Comparison of ENCODE assay signal across 8 cellular contexts in genomic region chr7:20240080-20240926, GRCh38. TPM values are rescaled to one million over a fixed set of nuclear protein-coding genes. Genes with fewer than 3 reads are reported as not detected.
DNase-seq lines count a peak whose midpoint lies in the region; ATAC-seq, FAIRE-seq and TF ChIP-seq lines count a peak whose summit lies in the region.
"Had no signal": no experiment of that assay in that cellular context is flagged by ENCODE, and none has a peak within 500 bp of the region (broad histone marks: within the 10 kb centered on the region; RNA-seq: fewer than 3 reads in every experiment).

No MANE protein-coding gene starts in this region.

- H2AFZ ChIP-seq in HepG2 (ENCODE audit: low read length) = no peak overlapping the region

- H3K9me3 ChIP-seq in HepG2 (ENCODE audit: low read length) (no peaks in the 10 kb centered on the region), endodermal cell (ENCODE audit: control insufficient read depth, low read length) (no peaks in the 10 kb centered on the region)

- intact Hi-C loops in HepG2 (cut with micrococcal nuclease; ENCODE audit: unreplicated experiment) = loop anchor here (2.0 kb wide), 1 partner anchor 20 kb away; no protein-coding TSS in a partner anchor

- TF ChIP-seq EP300 in HepG2 (IDR thresholded peaks at IDR 0.05; ENCODE audit: low read depth in 2 of 2, low read length in 2 of 2) (no peak), HepG2 (CRISPR knock-in tag; IDR thresholded peaks at IDR 0.05; ENCODE audit: borderline replicate concordance) (no peak)

- POLR2A ChIA-PET in HepG2 (lab: Yijun Ruan, JAX) = no interaction called here

- no peak overlapping the region for H3K9ac ChIP-seq in HepG2 (ENCODE audit: insufficient read depth, low read depth, low read length)
- no peak overlapping the region for H3K9ac ChIP-seq in endodermal cell (ENCODE audit: extremely low read depth, low read length, poor library complexity, severe bottlenecking)

- no peaks in the 10 kb centered on the region for H3K36me3 ChIP-seq in HepG2 (replicated peaks in 1 of 2; ENCODE audit: control insufficient read depth in 1 of 2, insufficient read depth in 2 of 2, low read length in 2 of 2)
- no peaks in the 10 kb centered on the region for H3K36me3 ChIP-seq in endodermal cell (ENCODE audit: control insufficient read depth, insufficient read depth, low read length)

- CTCF ChIA-PET in HepG2 (lab: Yijun Ruan, JAX; ENCODE audit: low intra/inter-chr PET ratio, low total read pairs) = no interaction called here

- no peaks in the 10 kb centered on the region for H4K20me1 ChIP-seq in HepG2 (ENCODE audit: insufficient read depth, low read length)

- ATAC-seq in GM19025 (IDR thresholded peaks at IDR 0.05; ENCODE audit: low read depth, unreplicated experiment) = peak; percentile 39
- peak; percentile 56 for ATAC-seq in HG02610 (IDR thresholded peaks at IDR 0.05; ENCODE audit: unreplicated experiment)
- ATAC-seq in stimulated activated effector memory CD8-positive, alpha-beta T cell treated with anti-CD3 and anti-CD28 coated beads, Interleukin-12 subunit alpha, Interleukin-12 subunit beta, amount 100 ng/mL, for 72 hours = peak; percentile 72
- no peak for ATAC-seq in HepG2

- peak overlapping the region in 2 of 4 donors; percentile 41 to 53 for H3K4me3 Mint-ChIP-seq in IgD-negative memory B cell
- peak overlapping the region; percentile 32 for H3K4me3 Mint-ChIP-seq in stimulated activated effector memory CD8-positive, alpha-beta T cell treated with anti-CD3 and anti-CD28 coated beads, Interleukin-12 subunit alpha, Interleukin-12 subunit beta, amount 100 ng/mL, for 72 hours
- no peak overlapping the region for H3K4me3 Mint-ChIP-seq in endodermal cell
- H3K4me3 Mint-ChIP-seq: activated naive CD8-positive, alpha-beta T cell had no signal

- TF ChIP-seq RAD21 in HepG2 (CRISPR knock-in tag; IDR thresholded peaks at IDR 0.05) = no peak

- H3K27ac Mint-ChIP-seq in IgD-negative memory B cell (peak overlapping the region; percentile 41 to 76 (median 54)), endodermal cell (no peak overlapping the region)
- H3K27ac Mint-ChIP-seq in stimulated activated effector memory CD8-positive, alpha-beta T cell treated with anti-CD3 and anti-CD28 coated beads, Interleukin-12 subunit alpha, Interleukin-12 subunit beta, amount 100 ng/mL, for 72 hours = peak overlapping the region; percentile 67
- H3K27ac Mint-ChIP-seq: activated naive CD8-positive, alpha-beta T cell had no signal

- H3K27me3 ChIP-seq in HepG2 (ENCODE audit: control insufficient read depth in 1 of 2, insufficient read depth in 2 of 2, low read length in 2 of 2) (no peaks in the 10 kb centered on the region; a peak in 1 of 5 replicates), endodermal cell (ENCODE audit: control insufficient read depth, insufficient read depth, low read length, poor library complexity, severe bottlenecking) (no peaks in the 10 kb centered on the region)

- H3K9me3 Mint-ChIP-seq in IgD-negative memory B cell (peaks cover 0 to 1% (median 0%) of the 10 kb centered on the region in 3 donors), endodermal cell (no peaks in the 10 kb centered on the region)
- peaks cover 8% of the 10 kb centered on the region for H3K9me3 Mint-ChIP-seq in stimulated activated effector memory CD8-positive, alpha-beta T cell treated with anti-CD3 and anti-CD28 coated beads, Interleukin-12 subunit alpha, Interleukin-12 subunit beta, amount 100 ng/mL, for 72 hours

- no peak for TF ChIP-seq POLR2A in HepG2 (IDR thresholded peaks at IDR 0.05; ENCODE audit: insufficient read depth in 1 of 2, low read depth in 2 of 2, low read length in 2 of 2)

- H3K4me3 ChIP-seq in HepG2 (replicated peaks in 1 of 3; ENCODE audit: insufficient read depth in 1 of 3, low read depth in 2 of 3, low read length in 3 of 3) (no peak overlapping the region), endodermal cell (ENCODE audit: low read length) (no peak overlapping the region)

- no peaks in the 10 kb centered on the region for H3K79me2 ChIP-seq in HepG2 (ENCODE audit: insufficient read depth, low read length)

- no peak overlapping the region for H3K4me2 ChIP-seq in HepG2 (ENCODE audit: low read depth, low read length)

- H3K4me1 Mint-ChIP-seq in IgD-negative memory B cell (peaks cover 23 to 39% (median 34%) of the 10 kb centered on the region in 3 donors), endodermal cell (peaks cover 8% of the 10 kb centered on the region)
- peaks cover 23% of the 10 kb centered on the region for H3K4me1 Mint-ChIP-seq in stimulated activated effector memory CD8-positive, alpha-beta T cell treated with anti-CD3 and anti-CD28 coated beads, Interleukin-12 subunit alpha, Interleukin-12 subunit beta, amount 100 ng/mL, for 72 hours

- DNase-seq in stimulated activated effector memory CD8-positive, alpha-beta T cell treated with anti-CD3 and anti-CD28 coated beads, Interleukin-12 subunit alpha, Interleukin-12 subunit beta, amount 100 ng/mL, for 72 hours (ENCODE audit: low spot score in 2 of 2) = no peak
- DNase-seq in HepG2 (ENCODE audit: low spot score) (no peak), OCI-M1 (lab: John Stamatoyannopoulos, UW) (no peak), endodermal cell (no peak)

- in situ Hi-C loops in HepG2 (cut with HindIII; ENCODE audit: extremely low pct_ligation_motif_present, low pct_unique_long_range_greater_than_20kb) = no loop called here

- WGBS in HepG2 (ENCODE audit: low lambda C conversion rate) = 45% methylated on average over 9 of the region's 9 CpGs
- 91 to 93% methylated on average over 6 to 9 of the region's 9 CpGs for WGBS in endodermal cell (ENCODE audit: insufficient coverage in 1 of 2, insufficient read length in 1 of 2), 2 experiments

- no peak overlapping the region for H3K27ac ChIP-seq in HepG2 (ENCODE audit: extremely low read length, insufficient read depth, low read length)
- H3K27ac ChIP-seq in endodermal cell (ENCODE audit: low read depth, low read length) = no peak overlapping the region

- TF ChIP-seq CTCF in HepG2 (CRISPR knock-in tag; IDR thresholded peaks at IDR 0.05) (no peak), endodermal cell (conservative IDR thresholded peaks at IDR 0.05) (no peak)

- FAIRE-seq in HepG2 (lab: Jason Lieb, UNC) = no peak

- H3K27me3 Mint-ChIP-seq in IgD-negative memory B cell (no peaks in the 10 kb centered on the region), endodermal cell (ENCODE audit: insufficient read depth) (peaks cover 2% of the 10 kb centered on the region)

- H3K4me1 ChIP-seq in HepG2 (ENCODE audit: insufficient read depth, low read length) (peaks cover 16% of the 10 kb centered on the region), endodermal cell (ENCODE audit: control insufficient read depth, insufficient read depth, low read length) (no peaks in the 10 kb centered on the region)

- H3K36me3 Mint-ChIP-seq in IgD-negative memory B cell (no peaks in the 10 kb centered on the region), endodermal cell (ENCODE audit: low read depth) (no peaks in the 10 kb centered on the region)
- no peaks in the 10 kb centered on the region for H3K36me3 Mint-ChIP-seq in stimulated activated effector memory CD8-positive, alpha-beta T cell treated with anti-CD3 and anti-CD28 coated beads, Interleukin-12 subunit alpha, Interleukin-12 subunit beta, amount 100 ng/mL, for 72 hours
- H3K36me3 Mint-ChIP-seq: activated naive CD8-positive, alpha-beta T cell had no signal

- no TSS peak for BruUV-seq in HepG2 (replicated peaks; lab: Mats Ljungman, UMichigan)

TF ChIP-seq in HepG2, 621 proteins besides CTCF, POLR2A, EP300 and RAD21 (continues in another document):
- TF ChIP-seq NFRKB (IDR thresholded peaks at IDR 0.05) = no peak
- TF ChIP-seq DPF2 (CRISPR knock-in tag; IDR thresholded peaks at IDR 0.05; ENCODE audit: borderline replicate concordance, low read depth) = no peak
- no peak for TF ChIP-seq ZNF839 (CRISPR knock-in tag; IDR thresholded peaks at IDR 0.05; ENCODE audit: borderline replicate concordance)

RNA-seq across cellular contexts. Expression of gene MACC1, which starts 23.1 kb away (rescaled TPM):
- polyA plus RNA-seq in IgD-negative memory B cell = 1.2 TPM
- total RNA-seq in HepG2 (2016; rRNA removed; fragmentation: Illumina TruSeq; extraction: Trizol) = 0.04 TPM in 1 of 2 replicates, not detected in the other
- total RNA-seq in HepG2 (2016; cell fraction: cytosol; rRNA removed; fragmentation: Illumina TruSeq; extraction: Trizol; ENCODE audit: low read depth) = not detected in 2 replicates
- total RNA-seq in HepG2 (2016; cell fraction: insoluble cytoplasmic fraction; rRNA removed; fragmentation: Illumina TruSeq; extraction: Trizol) = not detected in 2 replicates
- not detected in 2 replicates for total RNA-seq in HepG2 (2016; cell fraction: membrane; rRNA removed; fragmentation: Illumina TruSeq; extraction: Trizol)
- not detected in 2 replicates for total RNA-seq in HepG2 (2016; cell fraction: nucleus; rRNA removed; fragmentation: Illumina TruSeq; extraction: Trizol)
- 0.01 TPM in 1 of 2 replicates, not detected in the other for polyA plus RNA-seq in HepG2 (2011; rRNA removed)
- not detected in 2 replicates for polyA plus RNA-seq in HepG2 (2011; cell fraction: cytosol; rRNA removed)
- polyA plus RNA-seq in HepG2 (2011; cell fraction: nucleus; rRNA removed) = 0.05 TPM in 1 of 2 replicates, not detected in the other
- polyA plus RNA-seq in HepG2 (2012) = 0.01 and 0.04 TPM in 2 replicates
- not detected in 2 replicates for polyA plus RNA-seq in HepG2 (2016; cell fraction: cytosol; fragmentation: Illumina TruSeq; extraction: Trizol; ENCODE audit: low read depth)
- not detected in 2 replicates for polyA plus RNA-seq in HepG2 (2016; cell fraction: insoluble cytoplasmic fraction; fragmentation: Illumina TruSeq; extraction: Trizol; ENCODE audit: low read depth)
- polyA plus RNA-seq in HepG2 (2016; cell fraction: membrane; fragmentation: Illumina TruSeq; extraction: Trizol; ENCODE audit: low read depth) = not detected in 2 replicates
- not detected in 2 replicates for polyA plus RNA-seq in HepG2 (2016; cell fraction: nucleus; fragmentation: Illumina TruSeq; extraction: Trizol; ENCODE audit: insufficient read depth, low read depth)
- polyA minus RNA-seq in HepG2 (2011; rRNA and poly(A)+ RNA removed; ENCODE audit: low replicate concordance) = 0.04 and 0.70 TPM in 2 replicates
- not detected in 2 replicates for polyA minus RNA-seq in HepG2 (2011; cell fraction: cytosol; rRNA and poly(A)+ RNA removed)
- not detected in 2 replicates for polyA minus RNA-seq in HepG2 (2011; cell fraction: nucleus; rRNA and poly(A)+ RNA removed)
- 1 to 10 TPM; 1.4 to 2.0 TPM for total RNA-seq in endodermal cell
- polyA plus RNA-seq in endodermal cell (2013, experiment 1 of 2) = 0.32 TPM
- polyA plus RNA-seq in endodermal cell (2013, experiment 2 of 2) = 0.17 TPM
